ENCODE assay signal across 8 cellular contexts in the genomic region with DNA sequence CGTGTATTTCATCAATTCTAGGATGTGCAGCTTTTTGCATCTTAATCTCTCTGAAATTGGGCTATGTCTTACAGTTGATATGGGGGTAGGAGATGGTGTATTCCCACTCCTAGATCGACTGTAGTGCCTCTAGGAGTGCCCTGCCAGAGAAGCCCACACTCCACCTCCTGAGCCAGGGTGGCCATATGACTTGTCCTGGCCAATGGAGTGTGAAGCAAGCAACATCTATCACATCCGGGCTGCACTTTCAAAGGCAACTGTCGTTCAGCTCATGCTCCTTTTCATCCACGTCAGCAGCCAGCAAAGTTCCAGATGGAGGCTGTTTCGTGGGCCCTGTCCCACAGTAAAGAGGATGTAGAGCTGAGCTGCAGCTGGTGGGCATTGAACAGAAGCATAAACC.
DNase-seq lines count a peak whose midpoint lies in the region; ATAC-seq and TF ChIP-seq lines count a peak whose summit lies in the region.

No MANE protein-coding gene starts in this region.

- no peaks in the 10 kb centered on the region for H3K9me3 Mint-ChIP-seq in activated CD4-positive, alpha-beta T cell treated with anti-CD3 and anti-CD28 coated beads, Interleukin-2, amount 10 ng/mL, durations not matched to agents 24 days and 14 days
- no peaks in the 10 kb centered on the region for H3K9me3 Mint-ChIP-seq in naive thymus-derived CD4-positive, alpha-beta T cell
- no peaks in the 10 kb centered on the region for H3K9me3 Mint-ChIP-seq in activated T-helper 2 cell treated with anti-CD3 and anti-CD28 coated beads, Interferon-gamma antibody, Interleukin-2, Interleukin-4, amounts not matched to agents 10 μg/mL and 5 μg/mL and 100 μg/mL, durations not matched to agents 14 hours and 24 hours and 36 hours

- no peak overlapping the region for H3K4me3 Mint-ChIP-seq in activated CD4-positive, alpha-beta T cell treated with anti-CD3 and anti-CD28 coated beads, Interleukin-2, amount 10 ng/mL, durations not matched to agents 24 days and 14 days
- H3K4me3 Mint-ChIP-seq in naive thymus-derived CD4-positive, alpha-beta T cell, result peak overlapping the region in 1 of 10 donors; percentile 14
- H3K4me3 Mint-ChIP-seq in activated T-helper 2 cell treated with anti-CD3 and anti-CD28 coated beads, Interferon-gamma antibody, Interleukin-2, Interleukin-4, amounts not matched to agents 10 μg/mL and 5 μg/mL and 100 μg/mL, durations not matched to agents 14 hours and 24 hours and 36 hours (ENCODE audit: low read depth), result no peak overlapping the region

- peak; percentile 66 for DNase-seq in activated CD4-positive, alpha-beta T cell treated with anti-CD3 and anti-CD28 coated beads, Interleukin-2, amount 10 ng/mL, durations not matched to agents 24 days and 14 days
- DNase-seq in activated CD4-positive, alpha-beta T cell treated with anti-CD3 and anti-CD28 coated beads, Interleukin-2, amount 50 U/mL, for 4 hours, result no peak
- DNase-seq in naive thymus-derived CD4-positive, alpha-beta T cell, result peak in 5 of 9 donors; percentile 30 to 44 (median 36)
- DNase-seq in HuH-7.5 (ENCODE audit: low spot score) (no peak), ureter (ENCODE audit: low spot score) (no peak)
- no peak for DNase-seq in activated T-helper 2 cell treated with anti-CD3 and anti-CD28 coated beads, Interferon-gamma antibody, Interleukin-2, Interleukin-4, amounts not matched to agents 10 μg/mL and 5 μg/mL and 100 μg/mL, durations not matched to agents 14 hours and 24 hours and 36 hours (ENCODE audit: low spot score)

- intact Hi-C loops in activated CD4-positive, alpha-beta T cell treated with anti-CD3 and anti-CD28 coated beads, Interleukin-2, amount 10 ng/mL, durations not matched to agents 24 days and 14 days (cut with micrococcal nuclease), result no loop called here
- intact Hi-C loops in naive thymus-derived CD4-positive, alpha-beta T cell (cut with micrococcal nuclease), result no loop called here
- intact Hi-C loops in activated T-helper 2 cell treated with anti-CD3 and anti-CD28 coated beads, Interferon-gamma antibody, Interleukin-2, Interleukin-4, amounts not matched to agents 10 μg/mL and 5 μg/mL and 100 μg/mL, durations not matched to agents 14 hours and 24 hours and 36 hours (cut with micrococcal nuclease), result no loop called here

- no peak overlapping the region for H3K9ac ChIP-seq in OCI-LY3 (ENCODE audit: low read length)

- no peaks in the 10 kb centered on the region for H3K79me2 ChIP-seq in OCI-LY3 (ENCODE audit: low read length)

- POLR2A ChIA-PET in naive thymus-derived CD4-positive, alpha-beta T cell (lab: Charles Lee), result interaction anchor here (0.7 to 2.1 kb wide), 4 partner anchors 8 to 289 kb away, joined by 3 to 8 read pairs (median 5); no protein-coding TSS in a partner anchor

- peaks cover 16% of the 10 kb centered on the region for H3K4me1 Mint-ChIP-seq in activated CD4-positive, alpha-beta T cell treated with anti-CD3 and anti-CD28 coated beads, Interleukin-2, amount 10 ng/mL, durations not matched to agents 24 days and 14 days
- peaks cover 3 to 14% (median 8%) of the 10 kb centered on the region in 7 donors for H3K4me1 Mint-ChIP-seq in naive thymus-derived CD4-positive, alpha-beta T cell
- H3K4me1 Mint-ChIP-seq in activated T-helper 2 cell treated with anti-CD3 and anti-CD28 coated beads, Interferon-gamma antibody, Interleukin-2, Interleukin-4, amounts not matched to agents 10 μg/mL and 5 μg/mL and 100 μg/mL, durations not matched to agents 14 hours and 24 hours and 36 hours (ENCODE audit: low read depth), result peaks cover 10% of the 10 kb centered on the region

- 0 out of 2 replicates have a peak, but pooled peaks cover 4% of the 10 kb centered on the region for H3K27me3 ChIP-seq in OCI-LY3 (ENCODE audit: low read depth, low read length)
- no peaks in the 10 kb centered on the region for H3K27me3 ChIP-seq in naive thymus-derived CD4-positive, alpha-beta T cell (ENCODE audit: control insufficient read depth in 2 of 2, insufficient read depth in 2 of 2, low read length in 2 of 2)

- H3K36me3 Mint-ChIP-seq in activated CD4-positive, alpha-beta T cell treated with anti-CD3 and anti-CD28 coated beads, Interleukin-2, amount 10 ng/mL, durations not matched to agents 24 days and 14 days (ENCODE audit: low read depth), result no peaks in the 10 kb centered on the region
- no peaks in the 10 kb centered on the region for H3K36me3 Mint-ChIP-seq in naive thymus-derived CD4-positive, alpha-beta T cell
- H3K36me3 Mint-ChIP-seq in activated T-helper 2 cell treated with anti-CD3 and anti-CD28 coated beads, Interferon-gamma antibody, Interleukin-2, Interleukin-4, amounts not matched to agents 10 μg/mL and 5 μg/mL and 100 μg/mL, durations not matched to agents 14 hours and 24 hours and 36 hours (ENCODE audit: low read depth), result no peaks in the 10 kb centered on the region

- H4K20me1 ChIP-seq in OCI-LY3 (ENCODE audit: insufficient read depth, low read length), result no peaks in the 10 kb centered on the region

- H3K36me3 ChIP-seq in OCI-LY3 (replicated peaks; ENCODE audit: low read depth, low read length), result no peaks in the 10 kb centered on the region
- no peaks in the 10 kb centered on the region for H3K36me3 ChIP-seq in naive thymus-derived CD4-positive, alpha-beta T cell (ENCODE audit: control insufficient read depth in 2 of 3, insufficient read depth in 3 of 3, low read length in 3 of 3)

- H3K4me3 ChIP-seq in OCI-LY3 (ENCODE audit: low read length), result no peak overlapping the region
- no peak overlapping the region for H3K4me3 ChIP-seq in naive thymus-derived CD4-positive, alpha-beta T cell (ENCODE audit: low read length)

- H3K27ac Mint-ChIP-seq in activated CD4-positive, alpha-beta T cell treated with anti-CD3 and anti-CD28 coated beads, Interleukin-2, amount 10 ng/mL, durations not matched to agents 24 days and 14 days, result peak overlapping the region; percentile 37
- peak overlapping the region in 4 of 9 donors; percentile 13 to 72 (median 38) for H3K27ac Mint-ChIP-seq in naive thymus-derived CD4-positive, alpha-beta T cell
- H3K27ac Mint-ChIP-seq in activated T-helper 2 cell treated with anti-CD3 and anti-CD28 coated beads, Interferon-gamma antibody, Interleukin-2, Interleukin-4, amounts not matched to agents 10 μg/mL and 5 μg/mL and 100 μg/mL, durations not matched to agents 14 hours and 24 hours and 36 hours, result no peak overlapping the region

- no peaks in the 10 kb centered on the region for H3K27me3 Mint-ChIP-seq in activated CD4-positive, alpha-beta T cell treated with anti-CD3 and anti-CD28 coated beads, Interleukin-2, amount 10 ng/mL, durations not matched to agents 24 days and 14 days
- H3K27me3 Mint-ChIP-seq in naive thymus-derived CD4-positive, alpha-beta T cell, result peaks cover 0 to 4% (median 0%) of the 10 kb centered on the region in 5 donors
- no peaks in the 10 kb centered on the region for H3K27me3 Mint-ChIP-seq in activated T-helper 2 cell treated with anti-CD3 and anti-CD28 coated beads, Interferon-gamma antibody, Interleukin-2, Interleukin-4, amounts not matched to agents 10 μg/mL and 5 μg/mL and 100 μg/mL, durations not matched to agents 14 hours and 24 hours and 36 hours (ENCODE audit: low read depth)

- peak overlapping the region; percentile 89 for H2AFZ ChIP-seq in OCI-LY3 (ENCODE audit: low read depth, low read length)

- no peak for TF ChIP-seq CTCF in OCI-LY3 (IDR thresholded peaks at IDR 0.05; ENCODE audit: low read depth, low read length)

- H3K27ac ChIP-seq in OCI-LY3 (ENCODE audit: low read length), result no peak overlapping the region
- no peak overlapping the region for H3K27ac ChIP-seq in naive thymus-derived CD4-positive, alpha-beta T cell (ENCODE audit: low read depth, low read length)

- ATAC-seq in HG02840 (IDR thresholded peaks at IDR 0.05; ENCODE audit: low FRiP score, unreplicated experiment), result peak; percentile 81
- ATAC-seq in naive thymus-derived CD4-positive, alpha-beta T cell, result peak; percentile 77

- H3K4me1 ChIP-seq in OCI-LY3 (ENCODE audit: low read length), result peaks cover 38% of the 10 kb centered on the region
- no peaks in the 10 kb centered on the region for H3K4me1 ChIP-seq in naive thymus-derived CD4-positive, alpha-beta T cell (ENCODE audit: control insufficient read depth in 2 of 2, insufficient read depth in 2 of 2, low read length in 2 of 2)

- peak overlapping the region; percentile 35 for H3K4me2 ChIP-seq in OCI-LY3 (ENCODE audit: low read length)

- CTCF ChIA-PET in naive thymus-derived CD4-positive, alpha-beta T cell (lab: Charles Lee), result no interaction called here

- no peaks in the 10 kb centered on the region for H3K9me3 ChIP-seq in OCI-LY3 (ENCODE audit: insufficient read depth, low read length)
- no peaks in the 10 kb centered on the region for H3K9me3 ChIP-seq in naive thymus-derived CD4-positive, alpha-beta T cell (ENCODE audit: control insufficient read depth in 2 of 3, low read length in 3 of 3)

Comparison
In these comparisons a context has a peak if more than half of its experiments do, and no peak if none do; other contexts are left out.
1. DNase-seq: peak in activated CD4-positive, alpha-beta T cell treated with anti-CD3 and anti-CD28 coated beads, Interleukin-2, amount 10 ng/mL, durations not matched to agents 24 days and 14 days (single experiment) and naive thymus-derived CD4-positive, alpha-beta T cell (5 of 9); none in activated CD4-positive, alpha-beta T cell treated with anti-CD3 and anti-CD28 coated beads, Interleukin-2, amount 50 U/mL, for 4 hours (0 of 2), HuH-7.5 (single experiment), ureter (single experiment) and activated T-helper 2 cell treated with anti-CD3 and anti-CD28 coated beads, Interferon-gamma antibody, Interleukin-2, Interleukin-4, amounts not matched to agents 10 μg/mL and 5 μg/mL and 100 μg/mL, durations not matched to agents 14 hours and 24 hours and 36 hours (single experiment).